Comparison of ENCODE assay signal across 8 cellular contexts in the genomic region with DNA sequence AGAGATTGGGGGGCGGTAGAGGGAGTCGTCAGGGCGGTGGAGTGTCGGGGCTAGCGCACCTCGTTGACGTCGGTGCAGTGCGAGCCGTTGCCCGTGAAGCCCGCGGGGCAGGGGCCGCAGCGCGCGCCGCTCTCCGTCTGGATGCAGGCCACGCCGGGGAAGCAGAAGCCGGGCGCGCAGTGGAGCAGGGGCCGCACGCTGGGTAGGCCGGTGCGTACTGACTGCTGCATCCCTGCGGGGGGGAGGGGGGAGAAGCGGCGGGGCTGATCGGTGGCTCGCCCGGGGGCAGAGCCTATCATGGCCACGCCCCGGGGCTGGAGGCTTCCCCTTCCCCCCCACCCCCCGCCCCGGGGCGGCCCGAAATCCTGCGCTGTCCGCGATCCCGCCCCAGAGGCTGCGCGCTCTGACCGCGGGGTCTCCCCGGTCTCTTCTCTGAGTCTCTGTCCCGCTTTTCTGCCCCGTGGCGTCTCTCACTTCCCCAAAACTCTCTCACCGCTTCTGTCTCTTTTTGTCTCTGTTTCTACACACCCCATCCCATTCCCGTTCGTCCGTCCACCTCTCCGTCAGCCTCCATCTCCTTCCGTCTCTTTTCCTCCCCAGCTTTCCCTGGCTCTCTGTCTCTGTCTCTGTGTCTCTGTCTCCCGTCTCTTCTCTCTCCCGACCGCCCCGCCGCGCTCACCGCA. TPM values are rescaled to one million over a fixed set of nuclear protein-coding genes. Genes with fewer than 3 reads are reported as not detected.
DNase-seq lines count a peak whose midpoint lies in the region; ATAC-seq and TF ChIP-seq lines count a peak whose summit lies in the region.

No MANE protein-coding gene starts in this region.

- intact Hi-C loops in dendritic cell treated with granulocyte-macrophage colony-stimulating factor and Interleukin-4, amounts not matched to agents 40 ng/mL and 50 ng/mL, for 4 days (cut with micrococcal nuclease), result no loop called here

- no peak for TF ChIP-seq RAD21 in neural cell (conservative IDR thresholded peaks at IDR 0.05)

- peaks cover 50% of the 10 kb centered on the region for H3K4me1 Mint-ChIP-seq in dendritic cell treated with granulocyte-macrophage colony-stimulating factor and Interleukin-4, amounts not matched to agents 40 ng/mL and 50 ng/mL, for 4 days (ENCODE audit: low read depth)

- no peaks in the 10 kb centered on the region for H3K9me3 Mint-ChIP-seq in dendritic cell treated with granulocyte-macrophage colony-stimulating factor and Interleukin-4, amounts not matched to agents 40 ng/mL and 50 ng/mL, for 4 days

- H3K4me3 ChIP-seq in DOHH2 (ENCODE audit: low read length) (no peak overlapping the region), neural cell (ENCODE audit: low read length) (peak overlapping the region; percentile 57)

- no peak overlapping the region for H3K9ac ChIP-seq in neural cell (ENCODE audit: low read length)

- ATAC-seq in GM21723 (IDR thresholded peaks at IDR 0.05; ENCODE audit: unreplicated experiment), result no peak

- TF ChIP-seq CTCF in DOHH2 (IDR thresholded peaks at IDR 0.05; ENCODE audit: low read depth, low read length, poor library complexity, severe bottlenecking), result no peak
- TF ChIP-seq CTCF in neural cell (IDR thresholded peaks at IDR 0.05; ENCODE audit: poor library complexity, severe bottlenecking), result no peak

- H3F3A ChIP-seq in DOHH2 (ENCODE audit: control insufficient read depth, insufficient read depth), result 0 out of 2 replicates have a peak, but pooled peaks cover 3% of the 10 kb centered on the region
- H3F3A ChIP-seq in neural cell (ENCODE audit: insufficient read depth, low read length, poor library complexity, severe bottlenecking), result no peaks in the 10 kb centered on the region

- H3K4me1 ChIP-seq in DOHH2 (ENCODE audit: control insufficient read depth, low read length), result peaks cover 13% of the 10 kb centered on the region

- H3K27me3 Mint-ChIP-seq in dendritic cell treated with granulocyte-macrophage colony-stimulating factor and Interleukin-4, amounts not matched to agents 40 ng/mL and 50 ng/mL, for 4 days, result peaks cover 91% of the 10 kb centered on the region

- H3K9me2 ChIP-seq in DOHH2 (replicated peaks; ENCODE audit: control insufficient read depth, low read length), result no peaks in the 10 kb centered on the region
- no peaks in the 10 kb centered on the region for H3K9me2 ChIP-seq in neural cell (ENCODE audit: insufficient read depth, low read length)

- no peak overlapping the region for H3K27ac ChIP-seq in DOHH2 (ENCODE audit: low read depth, low read length)
- no peak overlapping the region for H3K27ac ChIP-seq in neural cell (ENCODE audit: low read length)

- H3K36me3 ChIP-seq in DOHH2 (ENCODE audit: control insufficient read depth, low read length), result no peaks in the 10 kb centered on the region
- H3K36me3 ChIP-seq in neural cell (ENCODE audit: insufficient read depth, low read length), result no peaks in the 10 kb centered on the region

- H2AFZ ChIP-seq in neural cell (ENCODE audit: low read depth, low read length), result no peak overlapping the region

- H3K4me2 ChIP-seq in DOHH2 (ENCODE audit: low read length), result peak overlapping the region; percentile 18; the same call in 1 of the 2 replicates
- no peak overlapping the region for H3K4me2 ChIP-seq in neural cell (ENCODE audit: low read length)

- H3K36me3 Mint-ChIP-seq in dendritic cell treated with granulocyte-macrophage colony-stimulating factor and Interleukin-4, amounts not matched to agents 40 ng/mL and 50 ng/mL, for 4 days (ENCODE audit: low read depth), result no peaks in the 10 kb centered on the region

- H3K27me3 ChIP-seq in DOHH2 (ENCODE audit: control insufficient read depth, low read length) (peaks cover 49% of the 10 kb centered on the region), neural cell (ENCODE audit: insufficient read depth, low read depth, low read length) (peaks cover 87% of the 10 kb centered on the region)

- no peak for TF ChIP-seq EP300 in neural cell (conservative IDR thresholded peaks at IDR 0.05; ENCODE audit: poor library complexity, severe bottlenecking)

- no peak overlapping the region for H3K27ac Mint-ChIP-seq in dendritic cell treated with granulocyte-macrophage colony-stimulating factor and Interleukin-4, amounts not matched to agents 40 ng/mL and 50 ng/mL, for 4 days

- no peaks in the 10 kb centered on the region for H3K9me3 ChIP-seq in DOHH2 (ENCODE audit: control insufficient read depth, insufficient read depth, low read length)
- H3K9me3 ChIP-seq in neural cell (ENCODE audit: low read length), result peaks cover 8% of the 10 kb centered on the region

- H4K20me1 ChIP-seq in DOHH2 (ENCODE audit: control insufficient read depth, insufficient read depth, low read depth, low read length) (no peaks in the 10 kb centered on the region), neural cell (ENCODE audit: insufficient read depth) (no peaks in the 10 kb centered on the region)

- DNase-seq in NCI-H82 (lab: John Stamatoyannopoulos, UW) (peak; percentile 81), kidney glomerular epithelial cell (lab: John Stamatoyannopoulos, UW) (no peak), NCI-H2171 (lab: John Stamatoyannopoulos, UW) (no peak), T1000 (lab: John Stamatoyannopoulos, UW) (no peak)

- H3K79me2 ChIP-seq in DOHH2 (ENCODE audit: control insufficient read depth, low read length), result no peaks in the 10 kb centered on the region
- no peaks in the 10 kb centered on the region for H3K79me2 ChIP-seq in neural cell (replicated peaks; ENCODE audit: insufficient read depth, low read length)

- H3K4me3 Mint-ChIP-seq in dendritic cell treated with granulocyte-macrophage colony-stimulating factor and Interleukin-4, amounts not matched to agents 40 ng/mL and 50 ng/mL, for 4 days, result peak overlapping the region; percentile 67

TF ChIP-seq in neural cell, 6 proteins besides CTCF, POLR2A, EP300 and RAD21:
- TF ChIP-seq SMC3 (conservative IDR thresholded peaks at IDR 0.05; ENCODE audit: poor library complexity) (no peak), MXI1 (conservative IDR thresholded peaks at IDR 0.05; ENCODE audit: poor library complexity, severe bottlenecking) (no peak), EZH2 (IDR thresholded peaks at IDR 0.05; ENCODE audit: borderline replicate concordance, insufficient read depth, low read length, poor library complexity, severe bottlenecking) (peak; percentile 16), POLR2AphosphoS5 (IDR thresholded peaks at IDR 0.05) (no peak), TAF1 (IDR thresholded peaks at IDR 0.05; ENCODE audit: low read depth) (no peak)
- TF ChIP-seq, protein P1, sequence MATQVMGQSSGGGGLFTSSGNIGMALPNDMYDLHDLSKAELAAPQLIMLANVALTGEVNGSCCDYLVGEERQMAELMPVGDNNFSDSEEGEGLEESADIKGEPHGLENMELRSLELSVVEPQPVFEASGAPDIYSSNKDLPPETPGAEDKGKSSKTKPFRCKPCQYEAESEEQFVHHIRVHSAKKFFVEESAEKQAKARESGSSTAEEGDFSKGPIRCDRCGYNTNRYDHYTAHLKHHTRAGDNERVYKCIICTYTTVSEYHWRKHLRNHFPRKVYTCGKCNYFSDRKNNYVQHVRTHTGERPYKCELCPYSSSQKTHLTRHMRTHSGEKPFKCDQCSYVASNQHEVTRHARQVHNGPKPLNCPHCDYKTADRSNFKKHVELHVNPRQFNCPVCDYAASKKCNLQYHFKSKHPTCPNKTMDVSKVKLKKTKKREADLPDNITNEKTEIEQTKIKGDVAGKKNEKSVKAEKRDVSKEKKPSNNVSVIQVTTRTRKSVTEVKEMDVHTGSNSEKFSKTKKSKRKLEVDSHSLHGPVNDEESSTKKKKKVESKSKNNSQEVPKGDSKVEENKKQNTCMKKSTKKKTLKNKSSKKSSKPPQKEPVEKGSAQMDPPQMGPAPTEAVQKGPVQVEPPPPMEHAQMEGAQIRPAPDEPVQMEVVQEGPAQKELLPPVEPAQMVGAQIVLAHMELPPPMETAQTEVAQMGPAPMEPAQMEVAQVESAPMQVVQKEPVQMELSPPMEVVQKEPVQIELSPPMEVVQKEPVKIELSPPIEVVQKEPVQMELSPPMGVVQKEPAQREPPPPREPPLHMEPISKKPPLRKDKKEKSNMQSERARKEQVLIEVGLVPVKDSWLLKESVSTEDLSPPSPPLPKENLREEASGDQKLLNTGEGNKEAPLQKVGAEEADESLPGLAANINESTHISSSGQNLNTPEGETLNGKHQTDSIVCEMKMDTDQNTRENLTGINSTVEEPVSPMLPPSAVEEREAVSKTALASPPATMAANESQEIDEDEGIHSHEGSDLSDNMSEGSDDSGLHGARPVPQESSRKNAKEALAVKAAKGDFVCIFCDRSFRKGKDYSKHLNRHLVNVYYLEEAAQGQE (IDR thresholded peaks at IDR 0.05; ENCODE audit: borderline replicate concordance), result no peak

RNA-seq across cellular contexts. Expression of a gene that starts 1.1 kb away (rescaled TPM):
- not detected in 2 replicates for polyA plus RNA-seq in neural cell
- not detected in 2 replicates for polyA minus RNA-seq in neural cell

RNA-seq across cellular contexts. Expression of a gene that starts 41.7 kb away (rescaled TPM):
- 39.3 and 44.8 TPM in 2 replicates for polyA plus RNA-seq in neural cell
- 66.8 and 67.9 TPM in 2 replicates for polyA minus RNA-seq in neural cell
